ENCODE assay signal across 8 cellular contexts in the genomic region with DNA sequence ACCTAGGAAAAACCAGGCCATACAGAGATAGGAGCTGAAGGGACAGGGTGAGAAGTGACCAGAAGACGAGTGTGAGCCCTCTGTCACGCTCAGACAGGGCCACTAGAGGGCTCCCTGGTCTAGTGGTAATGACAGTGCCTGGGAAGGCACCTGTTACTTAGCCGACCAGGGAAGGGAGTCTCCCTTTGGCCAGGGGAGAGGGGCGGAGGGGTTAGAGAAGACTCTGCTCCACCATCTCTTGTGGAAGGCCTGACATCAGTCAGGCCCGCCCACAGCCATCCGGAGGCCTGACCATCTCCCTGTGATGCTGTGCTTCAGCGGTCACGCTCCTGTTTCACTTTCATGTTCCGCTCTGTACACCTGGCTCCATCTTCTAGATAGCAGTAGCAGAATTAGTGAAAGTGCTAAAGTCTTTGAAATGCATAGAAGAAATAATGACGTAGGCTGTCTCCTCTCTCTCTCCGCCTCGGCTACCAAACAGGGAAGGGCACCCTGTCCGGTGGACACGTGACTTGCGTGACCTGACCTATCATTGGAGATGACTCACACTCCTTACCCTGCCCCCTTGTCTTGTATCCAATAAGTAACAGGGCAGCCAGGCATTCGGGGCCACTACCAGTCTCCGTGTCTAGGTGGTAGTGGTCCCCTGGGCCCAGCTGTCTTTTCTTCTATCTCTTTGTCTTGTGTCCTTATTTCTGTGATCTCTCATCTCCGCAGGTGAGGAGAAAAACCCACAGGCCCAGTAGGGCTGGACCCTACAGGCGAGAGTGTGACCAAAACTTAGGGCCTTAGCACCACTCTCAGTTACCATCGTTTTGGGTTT. TPM values are rescaled to one million over a fixed set of nuclear protein-coding genes. Genes with fewer than 3 reads are reported as not detected.
DNase-seq lines count a peak whose midpoint lies in the region; ATAC-seq and TF ChIP-seq lines count a peak whose summit lies in the region.

No MANE protein-coding gene starts in this region.

- ATAC-seq in GM18909 (IDR thresholded peaks at IDR 0.05; ENCODE audit: poor library complexity, unreplicated experiment) (peak; percentile 89), HG03139 (IDR thresholded peaks at IDR 0.05; ENCODE audit: unreplicated experiment) (peak; percentile 84)

- no peaks in the 10 kb centered on the region for H3K9me2 ChIP-seq in OCI-LY1 (ENCODE audit: low read depth, low read length)

- no peaks in the 10 kb centered on the region for H4K20me1 ChIP-seq in BLaER1 treated with 17β-estradiol and CSF1 and Interleukin-3, amounts not matched to agents 10 nM and 100 nM
- H4K20me1 ChIP-seq in OCI-LY1 (ENCODE audit: insufficient read depth, low read length) (no peaks in the 10 kb centered on the region), osteoblast (ENCODE audit: insufficient read depth, low read length) (no peaks in the 10 kb centered on the region)

- H3K4me2 ChIP-seq in BLaER1 treated with 17β-estradiol and CSF1 and Interleukin-3, amounts not matched to agents 10 nM and 100 nM = peak overlapping the region; percentile 47 to 85 (median 51)
- H3K4me2 ChIP-seq in OCI-LY1 (ENCODE audit: low read length) (peak overlapping the region; percentile 51; the same call in 1 of the 2 replicates), osteoblast (ENCODE audit: insufficient read depth, low read length) (peak overlapping the region; percentile 51)

- H3K27ac ChIP-seq in BLaER1 treated with 17β-estradiol and CSF1 and Interleukin-3, amounts not matched to agents 10 nM and 100 nM = no peak overlapping the region
- no peak overlapping the region for H3K27ac ChIP-seq in OCI-LY1 (ENCODE audit: low read depth, low read length, poor library complexity, severe bottlenecking)
- H3K27ac ChIP-seq in osteoblast (ENCODE audit: low read depth, low read length) = no peak overlapping the region
- H3K27ac ChIP-seq in tibial artery = no peak overlapping the region

- no peak overlapping the region for H3K9ac ChIP-seq in BLaER1 treated with 17β-estradiol and CSF1 and Interleukin-3, amounts not matched to agents 10 nM and 100 nM
- H3K9ac ChIP-seq in OCI-LY1 (ENCODE audit: low read length) = no peak overlapping the region

- intact Hi-C loops in tibial artery (cut with DNase I; ENCODE audit: low total_unique reads) = no loop called here

- H3K4me3 ChIP-seq in BLaER1 treated with 17β-estradiol and CSF1 and Interleukin-3, amounts not matched to agents 10 nM and 100 nM = no peak overlapping the region
- H3K4me3 ChIP-seq in OCI-LY1 (ENCODE audit: low read depth, low read length, poor library complexity, severe bottlenecking) = peak overlapping the region; percentile 51
- H3K4me3 ChIP-seq in fibroblast of the aortic adventitia (ENCODE audit: low read depth, low read length) = no peak overlapping the region
- peak overlapping the region; percentile 30 for H3K4me3 ChIP-seq in osteoblast (ENCODE audit: insufficient read depth, low read length)
- H3K4me3 ChIP-seq in tibial artery = peak overlapping the region; percentile 11

- peaks cover 24 to 35% (median 30%) of the 10 kb centered on the region in 10 experiments for H3K4me1 ChIP-seq in BLaER1 treated with 17β-estradiol and CSF1 and Interleukin-3, amounts not matched to agents 10 nM and 100 nM
- H3K4me1 ChIP-seq in OCI-LY1 (ENCODE audit: insufficient read depth, low read length, severe bottlenecking) = peaks cover 17% of the 10 kb centered on the region
- peaks cover 12% of the 10 kb centered on the region for H3K4me1 ChIP-seq in osteoblast (ENCODE audit: insufficient read depth, low read length)
- peaks cover 0 to 7% (median under 1%) of the 10 kb centered on the region in 4 donors for H3K4me1 ChIP-seq in tibial artery

- no peaks in the 10 kb centered on the region for H3K36me3 ChIP-seq in BLaER1 treated with 17β-estradiol and CSF1 and Interleukin-3, amounts not matched to agents 10 nM and 100 nM
- no peaks in the 10 kb centered on the region for H3K36me3 ChIP-seq in OCI-LY1 (ENCODE audit: insufficient read depth, low read length)
- no peaks in the 10 kb centered on the region for H3K36me3 ChIP-seq in osteoblast (ENCODE audit: insufficient read depth, low read length)
- no peaks in the 10 kb centered on the region for H3K36me3 ChIP-seq in tibial artery

- peak; percentile 45; the same call in 1 of the 2 replicates for TF ChIP-seq CTCF in OCI-LY1 (IDR thresholded peaks at IDR 0.05; ENCODE audit: low read length)
- TF ChIP-seq CTCF in fibroblast of the aortic adventitia (IDR thresholded peaks at IDR 0.05; ENCODE audit: insufficient read depth, low read length) = peak; percentile 81
- peak; percentile 72 for TF ChIP-seq CTCF in osteoblast (IDR thresholded peaks at IDR 0.05; ENCODE audit: extremely low read depth, low read depth, low read length)
- TF ChIP-seq CTCF in tibial artery (IDR thresholded peaks at IDR 0.05) = peak; percentile 50 to 73

- peaks cover 1 to 24% (median 12%) of the 10 kb centered on the region in 11 experiments; a peak in 20 of 22 replicates for H3K9me3 ChIP-seq in BLaER1 treated with 17β-estradiol and CSF1 and Interleukin-3, amounts not matched to agents 10 nM and 100 nM (replicated peaks in 1 of 11)
- H3K9me3 ChIP-seq in OCI-LY1 (ENCODE audit: low read length) = no peaks in the 10 kb centered on the region
- no peaks in the 10 kb centered on the region for H3K9me3 ChIP-seq in osteoblast (ENCODE audit: low read depth, low read length)
- H3K9me3 ChIP-seq in tibial artery = no peaks in the 10 kb centered on the region

- peak; percentile 44 for DNase-seq in activated T-helper 1 cell treated with Interleukin-2 at 50 U/mL for 16 hours (ENCODE audit: low read depth)
- peak; percentile 46 for DNase-seq in fibroblast of the aortic adventitia (ENCODE audit: low read depth)
- peak; percentile 31 for DNase-seq in osteoblast (ENCODE audit: insufficient read length, low spot score, missing footprints)
- peak; percentile 61 to 77 for DNase-seq in tibial artery

- H3K79me2 ChIP-seq in OCI-LY1 (ENCODE audit: insufficient read depth, low read length) = no peaks in the 10 kb centered on the region
- no peaks in the 10 kb centered on the region for H3K79me2 ChIP-seq in osteoblast (ENCODE audit: insufficient read depth, low read length)

- no peaks in the 10 kb centered on the region for H3K27me3 ChIP-seq in BLaER1 treated with 17β-estradiol and CSF1 and Interleukin-3, amounts not matched to agents 10 nM and 100 nM
- H3K27me3 ChIP-seq in OCI-LY1 (ENCODE audit: insufficient read depth, low read length) = no peaks in the 10 kb centered on the region
- peaks cover 5% of the 10 kb centered on the region for H3K27me3 ChIP-seq in osteoblast (ENCODE audit: insufficient read depth, low read length)
- H3K27me3 ChIP-seq in tibial artery = peaks cover 0 to 5% of the 10 kb centered on the region in 2 donors

- H2AFZ ChIP-seq in OCI-LY1 (ENCODE audit: low read length) (no peak overlapping the region), osteoblast (ENCODE audit: low read length) (no peak overlapping the region)

- H3F3A ChIP-seq in OCI-LY1 (ENCODE audit: insufficient read depth, low read length) = no peaks in the 10 kb centered on the region

RNA-seq across cellular contexts. Expression of gene HTT-AS, which starts 26.7 kb away (rescaled TPM):
- not detected in 2 replicates for total RNA-seq in fibroblast of the aortic adventitia (ENCODE audit: low replicate concordance)
- not detected in 2 replicates for total RNA-seq in osteoblast

RNA-seq across cellular contexts. Expression of gene HTT, which starts 26.8 kb away (rescaled TPM):
- total RNA-seq in fibroblast of the aortic adventitia (ENCODE audit: low replicate concordance) (33.2 and 49.9 TPM in 2 replicates), osteoblast (44.5 and 65.1 TPM in 2 replicates)

Comparison
In these comparisons a context has a peak if more than half of its experiments do, and no peak if none do; other contexts are left out.
1. H3K4me3 ChIP-seq: peak in OCI-LY1 (single experiment), osteoblast (single experiment) and tibial artery (2 of 2); none in BLaER1 treated with 17β-estradiol and CSF1 and Interleukin-3, amounts not matched to agents 10 nM and 100 nM (0 of 10) and fibroblast of the aortic adventitia (single experiment).
2. Peak in every context shown above with its lines, with median percentiles within 50 percentile points of each other: H3K4me2 ChIP-seq, CTCF ChIP-seq and DNase-seq.